8 cellular contexts compared by ENCODE assay signal in genomic region chr2:143284087-143284675, GRCh38.
DNase-seq lines count a peak whose midpoint lies in the region; ATAC-seq and TF ChIP-seq lines count a peak whose summit lies in the region.

No MANE protein-coding gene starts in this region.

- no peaks in the 10 kb centered on the region for H3K36me3 Mint-ChIP-seq in T-helper 17 cell (ENCODE audit: low read depth)

- no peak overlapping the region for H3K27ac ChIP-seq in prostate gland

- ATAC-seq in GM18873 (IDR thresholded peaks at IDR 0.05; ENCODE audit: low FRiP score, unreplicated experiment) (peak; percentile 60), T-helper 17 cell (peak; percentile 88)

- TF ChIP-seq POLR2A in erythroblast (IDR thresholded peaks at IDR 0.05; ENCODE audit: low read length) (no peak), prostate gland (IDR thresholded peaks at IDR 0.05) (no peak)

- no peaks in the 10 kb centered on the region for H3K27me3 Mint-ChIP-seq in T-helper 17 cell

- no peaks in the 10 kb centered on the region for H3K9me3 ChIP-seq in T-helper 17 cell (ENCODE audit: control insufficient read depth, low read length, poor library complexity, severe bottlenecking)
- no peaks in the 10 kb centered on the region for H3K9me3 ChIP-seq in prostate gland

- H3K4me3 Mint-ChIP-seq in T-helper 17 cell: no peak overlapping the region

- no peaks in the 10 kb centered on the region for H3K27me3 ChIP-seq in prostate gland (replicated peaks; ENCODE audit: insufficient read depth)

- H3K4me1 Mint-ChIP-seq in T-helper 17 cell: peaks cover 32% of the 10 kb centered on the region

- 51% methylated on average over 7 of the region's 7 CpGs for WGBS in prostate gland

- no peaks in the 10 kb centered on the region for H3K4me1 ChIP-seq in prostate gland (replicated peaks)

- H3K4me3 ChIP-seq in prostate gland: no peak overlapping the region

- peak overlapping the region; percentile 72 for H3K27ac Mint-ChIP-seq in T-helper 17 cell

- TF ChIP-seq CTCF in prostate gland (IDR thresholded peaks at IDR 0.05): peak in 3 of 4 experiments; percentile 5 to 27 (median 20)

- H3K36me3 ChIP-seq in prostate gland: no peaks in the 10 kb centered on the region

- intact Hi-C loops in prostate gland (cut with DNase I): no loop called here

- peak in 2 of 3 experiments; percentile 6 to 8 for DNase-seq in NCI-H1417 (lab: John Stamatoyannopoulos, UW)
- DNase-seq in NCI-H1417 treated with DMSO at 0.1 percent for 48 hours (lab: John Stamatoyannopoulos, UW): no peak
- DNase-seq in HK-2 (ENCODE audit: unreplicated experiment): peak; percentile 8
- no peak for DNase-seq in T-helper 17 cell
- DNase-seq in erythroblast (lab: John Stamatoyannopoulos, UW): peak; percentile 62 to 72
- no peak for DNase-seq in prostate gland (ENCODE audit: low spot score)
- no peak for DNase-seq in superior temporal gyrus (ENCODE audit: extremely low spot score)

Comparison
In these comparisons a context has a peak if more than half of its experiments do, and no peak if none do; other contexts are left out.
1. DNase-seq: peak in NCI-H1417 (2 of 3), HK-2 (single experiment) and erythroblast (2 of 2); none in NCI-H1417 treated with DMSO at 0.1 percent for 48 hours (single experiment), T-helper 17 cell (0 of 3), prostate gland (single experiment) and superior temporal gyrus (single experiment).